8 cellular contexts compared by ENCODE assay signal in the genomic region with DNA sequence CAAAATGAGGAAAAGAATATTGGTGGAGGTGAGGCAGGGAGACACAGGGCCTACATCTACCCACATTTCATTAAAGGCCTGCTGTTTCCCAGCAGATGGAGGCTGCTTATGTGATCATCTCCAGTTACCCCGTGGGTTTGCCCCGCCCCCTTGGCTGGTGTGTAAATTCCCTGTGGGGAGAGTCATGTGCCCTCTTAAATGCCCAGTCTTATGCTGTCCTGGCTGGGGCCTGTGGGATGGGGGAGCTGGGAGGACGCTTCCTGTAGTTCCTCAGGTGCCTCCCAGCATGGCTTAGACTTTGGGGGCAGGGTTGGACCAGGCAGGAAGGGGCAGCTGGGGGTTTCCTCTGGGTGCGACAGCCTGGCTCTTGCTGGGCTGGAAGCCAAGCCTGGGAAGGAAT. TPM values are rescaled to one million over a fixed set of nuclear protein-coding genes. Genes with fewer than 3 reads are reported as not detected.
DNase-seq lines count a peak whose midpoint lies in the region; ATAC-seq, FAIRE-seq and TF ChIP-seq lines count a peak whose summit lies in the region.

No MANE protein-coding gene starts in this region.

- H3K4me3 ChIP-seq in MG63 (no peak overlapping the region), keratinocyte (ENCODE audit: control insufficient read depth in 2 of 3, extremely low read depth in 1 of 3, insufficient read depth in 2 of 3, low read depth in 1 of 3, low read length in 3 of 3) (no peak overlapping the region), thoracic aorta (no peak overlapping the region)

- no peak overlapping the region for H2AFZ ChIP-seq in keratinocyte (ENCODE audit: control insufficient read depth, low read length)

- peaks cover 8 to 25% of the 10 kb centered on the region in 2 donors for H3K36me3 Mint-ChIP-seq in activated naive CD4-positive, alpha-beta T cell treated with anti-CD3 and anti-CD28 coated beads, Interleukin-2, amount 50 U/mL, for 72 hours

- no peaks in the 10 kb centered on the region for H3K9me1 ChIP-seq in keratinocyte (ENCODE audit: control insufficient read depth, extremely low read depth, insufficient read depth, low read length)

- H3K27me3 ChIP-seq in MG63 = no peaks in the 10 kb centered on the region
- H3K27me3 ChIP-seq in keratinocyte (ENCODE audit: control insufficient read depth, extremely low read depth, insufficient read depth, low read length) = no peaks in the 10 kb centered on the region
- no peaks in the 10 kb centered on the region for H3K27me3 ChIP-seq in thoracic aorta (replicated peaks; ENCODE audit: insufficient read depth)

- H3K27ac ChIP-seq in keratinocyte (ENCODE audit: control insufficient read depth, insufficient read depth, low read length) = peak overlapping the region; percentile 86
- H3K27ac ChIP-seq in thoracic aorta = peak overlapping the region; percentile 89 to 91

- TF ChIP-seq POLR2A in GM18505 (IDR thresholded peaks at IDR 0.05; ENCODE audit: borderline replicate concordance, extremely low read depth, insufficient read depth, insufficient read length) = no peak

- H3K9me3 ChIP-seq in MG63 (no peaks in the 10 kb centered on the region; the same call in 1 of the 2 replicates), keratinocyte (ENCODE audit: control insufficient read depth, low read depth, low read length) (no peaks in the 10 kb centered on the region), thoracic aorta (peaks cover 6% of the 10 kb centered on the region)

- dilution Hi-C loops in keratinocyte (cut with MboI; ENCODE audit: extremely low pct_ligation_motif_present, low sequenced_read_pairs) = no loop called here

- peak; percentile 84 for FAIRE-seq in keratinocyte (lab: Jason Lieb, UNC)

- H3K4me2 ChIP-seq in keratinocyte (ENCODE audit: control insufficient read depth, extremely low read depth, insufficient read depth, low read depth, low read length) = peak overlapping the region; percentile 41

- peak overlapping the region; percentile 65 for H3K9ac ChIP-seq in keratinocyte (ENCODE audit: control insufficient read depth, extremely low read depth, insufficient read depth, low read length)

- TF ChIP-seq CTCF in keratinocyte (optimal IDR thresholded peaks at IDR 0.05 in 1 of 3, IDR thresholded peaks at IDR 0.05 in 1 of 3, conservative IDR thresholded peaks at IDR 0.05 in 1 of 3; ENCODE audit: extremely low read depth in 1 of 3, insufficient read depth in 2 of 3, low read length in 3 of 3) (no peak), thoracic aorta (IDR thresholded peaks at IDR 0.05) (no peak)

- H3K27ac Mint-ChIP-seq in activated naive CD4-positive, alpha-beta T cell treated with anti-CD3 and anti-CD28 coated beads, Interleukin-2, amount 50 U/mL, for 72 hours = peak overlapping the region in 1 of 2 donors; percentile 70

- H3K4me1 ChIP-seq in keratinocyte (ENCODE audit: control insufficient read depth, extremely low read depth, insufficient read depth, low read length) (peaks cover 69% of the 10 kb centered on the region), thoracic aorta (ENCODE audit: control insufficient read depth in 1 of 2, low read depth in 2 of 2) (peaks cover 16 to 65% of the 10 kb centered on the region in 2 donors)

- H3K9me3 Mint-ChIP-seq in activated naive CD4-positive, alpha-beta T cell treated with anti-CD3 and anti-CD28 coated beads, Interleukin-2, amount 50 U/mL, for 72 hours = peaks cover 8 to 9% of the 10 kb centered on the region in 2 donors

- peak; percentile 82 for ATAC-seq in thoracic aorta (ENCODE audit: insufficient number of reproducible peaks, low FRiP score, low read depth)
- ATAC-seq in GM18505 (IDR thresholded peaks at IDR 0.05; ENCODE audit: unreplicated experiment) = no peak
- no peak for ATAC-seq in activated naive CD4-positive, alpha-beta T cell treated with anti-CD3 and anti-CD28 coated beads, Interleukin-2, amount 50 U/mL, for 72 hours

- H3K79me2 ChIP-seq in keratinocyte (ENCODE audit: control insufficient read depth, insufficient read depth, low read length) = no peaks in the 10 kb centered on the region

- DNase-seq in DMS 273 (lab: John Stamatoyannopoulos, UW; ENCODE audit: unreplicated experiment) (peak; percentile 100), MG63 (peak; percentile 97), amniotic epithelial cell (ENCODE audit: low read depth) (peak; percentile 90), keratinocyte (ENCODE audit: low read depth, low spot score) (peak; percentile 85), thoracic aorta (ENCODE audit: low spot score) (peak; percentile 77)
- DNase-seq in activated naive CD4-positive, alpha-beta T cell treated with anti-CD3 and anti-CD28 coated beads, Interleukin-2, amount 50 U/mL, for 72 hours (ENCODE audit: low spot score in 2 of 2) = no peak
- DNase-seq in activated naive CD4-positive, alpha-beta T cell treated with anti-CD3 and anti-CD28 coated beads, Interleukin-2, amount 50 U/mL, for 16 hours = no peak

- H4K20me1 ChIP-seq in keratinocyte (ENCODE audit: control insufficient read depth, extremely low read depth, insufficient read depth, low read length) = no peaks in the 10 kb centered on the region

- H3K36me3 ChIP-seq in MG63 = no peaks in the 10 kb centered on the region
- no peaks in the 10 kb centered on the region for H3K36me3 ChIP-seq in keratinocyte (ENCODE audit: control insufficient read depth in 2 of 2, extremely low read depth in 1 of 2, insufficient read depth in 2 of 2, low read length in 2 of 2)
- no peaks in the 10 kb centered on the region for H3K36me3 ChIP-seq in thoracic aorta

RNA-seq across cellular contexts. Expression of a gene that starts 15.5 kb away (rescaled TPM):
- total RNA-seq in MG63 (2014; rRNA removed; shearing (Covaris generic); ENCODE audit: low replicate concordance) = 29.5 and 45.3 TPM in 2 replicates
- polyA plus RNA-seq in keratinocyte = 11.2 to 30.6 TPM (median 13.3 TPM) in 3 replicates
- polyA plus RNA-seq in keratinocyte (2011; ENCODE audit: low read depth) = 2.7 TPM
- 15.1 and 73.1 TPM in 2 replicates for polyA plus RNA-seq in keratinocyte (2011; cell fraction: cytosol; rRNA removed)
- 16.6 and 36.4 TPM in 2 replicates for polyA plus RNA-seq in keratinocyte (2011; cell fraction: nucleus; rRNA removed)
- 34.1 and 105 TPM in 2 replicates for polyA plus RNA-seq in keratinocyte (2012; ENCODE audit: low replicate concordance)
- polyA minus RNA-seq in keratinocyte = 3.1 to 43.1 TPM (median 5.1 TPM) in 3 replicates
- 161 TPM for polyA minus RNA-seq in keratinocyte (2011; cell fraction: cytosol; rRNA and poly(A)+ RNA removed)
- 29.6 and 41.6 TPM in 2 replicates for polyA minus RNA-seq in keratinocyte (2011; cell fraction: nucleus; rRNA and poly(A)+ RNA removed)
- 10 to 100 TPM; 53.5 to 55.9 TPM for total RNA-seq in thoracic aorta
- total RNA-seq in activated naive CD4-positive, alpha-beta T cell treated with anti-CD3 and anti-CD28 coated beads, Interleukin-2, amount 50 U/mL, for 72 hours = 1 to 10 TPM; 1.4 to 4.4 TPM

Comparison
In these comparisons a context has a peak if more than half of its experiments do, and no peak if none do; other contexts are left out.
1. DNase-seq: peak in DMS 273 (single experiment), MG63 (single experiment), amniotic epithelial cell (single experiment), keratinocyte (single experiment) and thoracic aorta (single experiment); none in activated naive CD4-positive, alpha-beta T cell treated with anti-CD3 and anti-CD28 coated beads, Interleukin-2, amount 50 U/mL, for 72 hours (0 of 2) and activated naive CD4-positive, alpha-beta T cell treated with anti-CD3 and anti-CD28 coated beads, Interleukin-2, amount 50 U/mL, for 16 hours (single experiment).